Comparison of ENCODE assay signal across 1 cellular context in the genomic region with DNA sequence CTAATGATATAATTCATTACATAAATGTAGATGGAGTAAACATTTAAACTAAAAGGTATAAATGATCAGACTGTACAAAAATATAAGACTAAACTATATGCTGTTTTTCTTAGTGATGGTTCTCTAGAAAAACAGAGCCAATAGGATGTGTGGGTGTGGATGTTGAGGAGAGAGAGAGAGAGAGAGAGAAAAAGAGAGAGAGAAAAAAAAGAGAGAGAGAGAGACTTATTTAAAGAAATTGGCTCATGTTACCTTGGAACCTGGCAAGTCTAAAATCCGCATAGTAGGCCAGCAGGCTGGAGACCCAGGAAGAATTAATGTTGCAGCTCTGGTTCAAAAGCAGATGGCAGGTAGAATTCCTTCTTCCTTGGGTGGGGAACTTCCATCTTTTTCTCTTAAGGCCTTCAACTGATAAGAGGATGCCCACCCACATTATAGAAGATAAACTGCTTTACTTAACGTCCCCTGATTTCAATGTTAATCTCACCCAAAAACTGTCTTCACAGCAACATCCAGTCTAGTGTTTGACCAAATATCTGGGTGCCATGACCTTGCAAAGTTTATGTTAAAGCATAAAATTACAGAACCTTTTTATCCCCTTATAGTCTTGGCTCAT.
TF ChIP-seq lines count a peak whose summit lies in the region.

No MANE protein-coding gene starts in this region.

TF ChIP-seq in HEK293, 187 proteins besides CTCF, POLR2A, EP300 and RAD21 (continued from another document):
- TF ChIP-seq ZBTB10 (tag by site-specific recombination; IDR thresholded peaks at IDR 0.05) (no peak), ZNF596 (tag by site-specific recombination; IDR thresholded peaks at IDR 0.05) (peak; percentile 90), ZNF10 (tag by site-specific recombination; IDR thresholded peaks at IDR 0.05) (peak; percentile 78)
